Comparison of ENCODE assay signal across 1 cellular context in genomic region chr11:46684364-46684763, GRCh38.
TF ChIP-seq lines count a peak whose summit lies in the region.

No MANE protein-coding gene starts in this region.

TF ChIP-seq in HepG2, 621 proteins besides CTCF, POLR2A, EP300 and RAD21:
- TF ChIP-seq ARNT (IDR thresholded peaks at IDR 0.05) (no peak), ZBTB8A (CRISPR knock-in tag; IDR thresholded peaks at IDR 0.05; ENCODE audit: borderline replicate concordance, low read depth) (no peak), GFI1 (CRISPR knock-in tag; IDR thresholded peaks at IDR 0.05; ENCODE audit: borderline replicate concordance) (no peak), ZNF557 (CRISPR knock-in tag; IDR thresholded peaks at IDR 0.05) (no peak), ISX (CRISPR knock-in tag; conservative IDR thresholded peaks at IDR 0.05) (no peak)
- TF ChIP-seq, protein P1, sequence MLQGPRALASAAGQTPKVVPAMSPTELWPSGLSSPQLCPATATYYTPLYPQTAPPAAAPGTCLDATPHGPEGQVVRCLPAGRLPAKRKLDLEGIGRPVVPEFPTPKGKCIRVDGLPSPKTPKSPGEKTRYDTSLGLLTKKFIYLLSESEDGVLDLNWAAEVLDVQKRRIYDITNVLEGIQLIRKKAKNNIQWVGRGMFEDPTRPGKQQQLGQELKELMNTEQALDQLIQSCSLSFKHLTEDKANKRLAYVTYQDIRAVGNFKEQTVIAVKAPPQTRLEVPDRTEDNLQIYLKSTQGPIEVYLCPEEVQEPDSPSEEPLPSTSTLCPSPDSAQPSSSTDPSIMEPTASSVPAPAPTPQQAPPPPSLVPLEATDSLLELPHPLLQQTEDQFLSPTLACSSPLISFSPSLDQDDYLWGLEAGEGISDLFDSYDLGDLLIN (CRISPR knock-in tag; IDR thresholded peaks at IDR 0.05; ENCODE audit: borderline replicate concordance), result no peak
- TF ChIP-seq, protein P2, sequence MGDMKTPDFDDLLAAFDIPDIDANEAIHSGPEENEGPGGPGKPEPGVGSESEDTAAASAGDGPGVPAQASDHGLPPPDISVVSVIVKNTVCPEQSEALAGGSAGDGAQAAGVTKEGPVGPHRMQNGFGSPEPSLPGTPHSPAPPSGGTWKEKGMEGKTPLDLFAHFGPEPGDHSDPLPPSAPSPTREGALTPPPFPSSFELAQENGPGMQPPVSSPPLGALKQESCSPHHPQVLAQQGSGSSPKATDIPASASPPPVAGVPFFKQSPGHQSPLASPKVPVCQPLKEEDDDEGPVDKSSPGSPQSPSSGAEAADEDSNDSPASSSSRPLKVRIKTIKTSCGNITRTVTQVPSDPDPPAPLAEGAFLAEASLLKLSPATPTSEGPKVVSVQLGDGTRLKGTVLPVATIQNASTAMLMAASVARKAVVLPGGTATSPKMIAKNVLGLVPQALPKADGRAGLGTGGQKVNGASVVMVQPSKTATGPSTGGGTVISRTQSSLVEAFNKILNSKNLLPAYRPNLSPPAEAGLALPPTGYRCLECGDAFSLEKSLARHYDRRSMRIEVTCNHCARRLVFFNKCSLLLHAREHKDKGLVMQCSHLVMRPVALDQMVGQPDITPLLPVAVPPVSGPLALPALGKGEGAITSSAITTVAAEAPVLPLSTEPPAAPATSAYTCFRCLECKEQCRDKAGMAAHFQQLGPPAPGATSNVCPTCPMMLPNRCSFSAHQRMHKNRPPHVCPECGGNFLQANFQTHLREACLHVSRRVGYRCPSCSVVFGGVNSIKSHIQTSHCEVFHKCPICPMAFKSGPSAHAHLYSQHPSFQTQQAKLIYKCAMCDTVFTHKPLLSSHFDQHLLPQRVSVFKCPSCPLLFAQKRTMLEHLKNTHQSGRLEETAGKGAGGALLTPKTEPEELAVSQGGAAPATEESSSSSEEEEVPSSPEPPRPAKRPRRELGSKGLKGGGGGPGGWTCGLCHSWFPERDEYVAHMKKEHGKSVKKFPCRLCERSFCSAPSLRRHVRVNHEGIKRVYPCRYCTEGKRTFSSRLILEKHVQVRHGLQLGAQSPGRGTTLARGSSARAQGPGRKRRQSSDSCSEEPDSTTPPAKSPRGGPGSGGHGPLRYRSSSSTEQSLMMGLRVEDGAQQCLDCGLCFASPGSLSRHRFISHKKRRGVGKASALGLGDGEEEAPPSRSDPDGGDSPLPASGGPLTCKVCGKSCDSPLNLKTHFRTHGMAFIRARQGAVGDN (CRISPR knock-in tag; IDR thresholded peaks at IDR 0.05), result no peak
- TF ChIP-seq, protein P3, sequence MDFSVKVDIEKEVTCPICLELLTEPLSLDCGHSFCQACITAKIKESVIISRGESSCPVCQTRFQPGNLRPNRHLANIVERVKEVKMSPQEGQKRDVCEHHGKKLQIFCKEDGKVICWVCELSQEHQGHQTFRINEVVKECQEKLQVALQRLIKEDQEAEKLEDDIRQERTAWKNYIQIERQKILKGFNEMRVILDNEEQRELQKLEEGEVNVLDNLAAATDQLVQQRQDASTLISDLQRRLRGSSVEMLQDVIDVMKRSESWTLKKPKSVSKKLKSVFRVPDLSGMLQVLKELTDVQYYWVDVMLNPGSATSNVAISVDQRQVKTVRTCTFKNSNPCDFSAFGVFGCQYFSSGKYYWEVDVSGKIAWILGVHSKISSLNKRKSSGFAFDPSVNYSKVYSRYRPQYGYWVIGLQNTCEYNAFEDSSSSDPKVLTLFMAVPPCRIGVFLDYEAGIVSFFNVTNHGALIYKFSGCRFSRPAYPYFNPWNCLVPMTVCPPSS (IDR thresholded peaks at IDR 0.05), result no peak
- TF ChIP-seq, protein P4, sequence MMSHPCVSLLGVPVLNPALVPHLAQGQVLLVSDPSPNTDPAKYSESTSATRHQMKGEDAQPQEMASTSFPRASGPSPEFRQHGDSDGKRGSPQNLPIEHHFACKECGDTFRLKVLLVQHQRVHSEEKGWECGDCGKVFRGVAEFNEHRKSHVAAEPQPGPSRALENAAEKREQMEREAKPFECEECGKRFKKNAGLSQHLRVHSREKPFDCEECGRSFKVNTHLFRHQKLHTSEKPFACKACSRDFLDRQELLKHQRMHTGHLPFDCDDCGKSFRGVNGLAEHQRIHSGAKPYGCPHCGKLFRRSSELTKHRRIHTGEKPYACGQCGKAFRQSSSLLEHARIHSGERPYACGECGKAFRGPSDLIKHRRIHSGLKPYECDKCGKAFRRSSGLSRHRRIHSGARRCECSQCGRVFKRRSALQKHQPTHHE (CRISPR knock-in tag; IDR thresholded peaks at IDR 0.05; ENCODE audit: borderline replicate concordance), result no peak
TF ChIP-seq in HepG2: peak in this region for 0.
